ENCODE assay signal across 17 cellular contexts in the genomic region with DNA sequence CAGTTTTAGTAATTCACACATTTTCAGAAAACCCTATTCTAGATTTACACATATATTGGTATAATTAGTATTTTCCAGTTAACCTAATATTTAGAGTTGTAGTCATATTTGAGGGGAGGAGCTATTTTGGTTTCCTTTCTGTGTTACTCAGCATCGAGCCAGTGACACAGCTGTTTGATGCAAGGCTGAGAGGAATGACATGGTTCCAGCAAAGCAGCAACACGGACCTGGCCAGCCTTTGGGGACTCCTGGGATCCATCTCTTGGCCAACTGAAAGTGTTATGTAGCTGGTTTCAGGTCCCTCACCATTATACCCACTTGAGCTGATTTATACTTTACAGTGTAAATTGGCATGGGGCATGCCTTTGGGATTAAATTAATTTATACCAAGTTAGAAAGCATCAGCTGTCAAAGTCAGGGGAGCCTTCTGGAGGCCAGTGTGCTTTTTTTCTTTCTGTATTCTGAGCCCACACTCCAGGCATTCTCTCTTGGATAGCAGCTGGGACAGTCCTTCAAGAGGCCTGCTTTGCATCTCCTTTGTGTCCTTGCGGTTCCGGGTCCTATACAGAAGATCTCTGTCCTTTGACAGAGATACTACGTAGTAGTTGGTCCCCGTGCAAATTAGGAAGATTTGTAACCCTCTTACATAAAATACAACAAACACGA.
DNase-seq lines count a peak whose midpoint lies in the region; ATAC-seq and TF ChIP-seq lines count a peak whose summit lies in the region.
"Had no signal": no experiment of that assay in that cellular context is flagged by ENCODE, and none has a peak within 500 bp of the region (broad histone marks: within the 10 kb centered on the region; RNA-seq: fewer than 3 reads in every experiment).

No MANE protein-coding gene starts in this region.

- H3K9me3 Mint-ChIP-seq in glutamatergic neuron (ENCODE audit: unreplicated experiment), result peaks cover 17% of the 10 kb centered on the region
- H3K9me3 Mint-ChIP-seq in neural progenitor cell, result no peaks in the 10 kb centered on the region
- H3K9me3 Mint-ChIP-seq: activated T-helper 17 cell treated with anti-CD3 and anti-CD28 coated beads, Interleukin-2, amount 50 U/mL, for 72 hours; immature natural killer cell; T-helper 1 cell treated with Interleukin-12 subunit alpha and Interleukin-12 subunit beta and Interleukin-4 antibody, amounts not matched to agents 30 μg/mL and 1 μg/mL, for 36 hours had no signal

- no peak overlapping the region for H2AFZ ChIP-seq in neural progenitor cell (replicated peaks)

- DNase-seq in EL (peak; percentile 8), M059J (ENCODE audit: low read depth) (peak; percentile 3), glutamatergic neuron (peak; percentile 41), neural progenitor cell (ENCODE audit: low spot score) (peak; percentile 73), DMS114 treated with DMSO at 0.1 percent for 48 hours (lab: John Stamatoyannopoulos, UW; ENCODE audit: unreplicated experiment) (no peak)
- DNase-seq: activated CD4-positive, CD25-positive, alpha-beta regulatory T cell; DMS79; immature natural killer cell; MG63; NCI-H2029; thyroid gland had no signal

- peak overlapping the region; percentile 93 for H3K27ac ChIP-seq in neural progenitor cell
- H3K27ac ChIP-seq: BLaER1, skin epidermis, thyroid gland had no signal

- peaks cover 88% of the 10 kb centered on the region for H3K79me2 ChIP-seq in neural progenitor cell (ENCODE audit: low read depth)

- TF ChIP-seq CTCF in glutamatergic neuron (IDR thresholded peaks at IDR 0.05; ENCODE audit: partially characterized antibody, unreplicated experiment) (no peak), neural progenitor cell (IDR thresholded peaks at IDR 0.05) (no peak)

- no peaks in the 10 kb centered on the region for H3K36me3 ChIP-seq in neural progenitor cell
- H3K36me3 ChIP-seq: BLaER1, MG63, thyroid gland had no signal

- H3K4me1 Mint-ChIP-seq in glutamatergic neuron (ENCODE audit: low read depth, unreplicated experiment), result peaks cover 80% of the 10 kb centered on the region
- peaks cover 71% of the 10 kb centered on the region for H3K4me1 Mint-ChIP-seq in neural progenitor cell
- H3K4me1 Mint-ChIP-seq: activated T-helper 17 cell treated with anti-CD3 and anti-CD28 coated beads, Interleukin-2, amount 50 U/mL, for 72 hours; immature natural killer cell had no signal

- peak overlapping the region; percentile 96 for H3K27ac Mint-ChIP-seq in glutamatergic neuron (ENCODE audit: unreplicated experiment)
- peak overlapping the region; percentile 35 for H3K27ac Mint-ChIP-seq in neural progenitor cell
- H3K27ac Mint-ChIP-seq: activated T-helper 17 cell treated with anti-CD3 and anti-CD28 coated beads, Interleukin-2, amount 50 U/mL, for 72 hours; immature natural killer cell; T-helper 1 cell treated with Interleukin-12 subunit alpha and Interleukin-12 subunit beta and Interleukin-4 antibody, amounts not matched to agents 30 μg/mL and 1 μg/mL, for 36 hours had no signal

- peaks cover 85% of the 10 kb centered on the region for H3F3A ChIP-seq in neural progenitor cell (ENCODE audit: low read depth)

- H3K9ac ChIP-seq in neural progenitor cell, result no peak overlapping the region
- H3K9ac ChIP-seq: BLaER1 had no signal

- H3K4me2 ChIP-seq in neural progenitor cell, result peak overlapping the region; percentile 72
- H3K4me2 ChIP-seq: BLaER1 had no signal

- H3K36me3 Mint-ChIP-seq in glutamatergic neuron (ENCODE audit: unreplicated experiment) (no peaks in the 10 kb centered on the region), neural progenitor cell (peaks cover 5% of the 10 kb centered on the region)
- H3K36me3 Mint-ChIP-seq: immature natural killer cell had no signal

- no peak for ATAC-seq in GM18520 (IDR thresholded peaks at IDR 0.05; ENCODE audit: unreplicated experiment)
- no peak for ATAC-seq in activated CD4-positive, CD25-positive, alpha-beta regulatory T cell treated with anti-CD3 and anti-CD28 coated beads, Interleukin-2, amount 50 U/mL, for 24 hours
- ATAC-seq: activated T-helper 17 cell treated with anti-CD3 and anti-CD28 coated beads, Interleukin-2, amount 50 U/mL, for 72 hours had no signal

- no peaks in the 10 kb centered on the region for H3K27me3 ChIP-seq in neural progenitor cell
- H3K27me3 ChIP-seq: BLaER1, MG63, thyroid gland had no signal

- no peaks in the 10 kb centered on the region for H3K9me3 ChIP-seq in neural progenitor cell (ENCODE audit: low read depth)
- H3K9me3 ChIP-seq: BLaER1, MG63, thyroid gland had no signal

- H3K27me3 Mint-ChIP-seq in glutamatergic neuron (ENCODE audit: unreplicated experiment), result peaks cover 15% of the 10 kb centered on the region
- no peaks in the 10 kb centered on the region for H3K27me3 Mint-ChIP-seq in neural progenitor cell (ENCODE audit: insufficient read depth, low read depth)

- peak overlapping the region; percentile 23 for H3K4me3 ChIP-seq in neural progenitor cell
- H3K4me3 ChIP-seq: BLaER1, MG63, skin epidermis, thyroid gland had no signal

- peak overlapping the region; percentile 70 for H3K4me3 Mint-ChIP-seq in glutamatergic neuron (ENCODE audit: unreplicated experiment)
- H3K4me3 Mint-ChIP-seq in neural progenitor cell, result peak overlapping the region; percentile 61
- H3K4me3 Mint-ChIP-seq: activated T-helper 17 cell treated with anti-CD3 and anti-CD28 coated beads, Interleukin-2, amount 50 U/mL, for 72 hours; immature natural killer cell; T-helper 1 cell treated with Interleukin-12 subunit alpha and Interleukin-12 subunit beta and Interleukin-4 antibody, amounts not matched to agents 30 μg/mL and 1 μg/mL, for 36 hours had no signal

- peaks cover 90% of the 10 kb centered on the region for H3K4me1 ChIP-seq in neural progenitor cell
- H3K4me1 ChIP-seq: thyroid gland had no signal

- H4K20me1 ChIP-seq in neural progenitor cell (ENCODE audit: low read depth), result peaks cover 98% of the 10 kb centered on the region
- H4K20me1 ChIP-seq: BLaER1 had no signal
